Comparison of ENCODE assay signal across 21 cellular contexts in the genomic region with DNA sequence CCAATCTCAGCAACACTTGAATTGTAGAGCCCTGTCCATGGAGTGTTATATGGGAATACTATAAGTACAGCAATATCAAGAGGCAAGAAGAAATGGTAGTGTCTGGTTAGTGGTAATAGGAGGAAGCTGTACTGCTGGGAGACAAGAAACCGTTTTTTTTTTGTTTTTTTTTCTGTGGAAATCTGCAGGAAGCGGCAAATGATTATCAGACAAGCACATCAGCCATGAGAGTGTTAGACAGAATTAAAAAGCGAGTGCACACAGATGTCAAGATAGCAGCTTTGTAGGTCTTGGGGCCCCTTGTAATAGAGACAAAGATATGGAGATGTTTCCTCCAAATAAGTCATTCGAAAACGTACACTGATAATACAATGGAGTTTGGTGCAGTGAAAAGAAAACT. TPM values are rescaled to one million over a fixed set of nuclear protein-coding genes. Genes with fewer than 3 reads are reported as not detected.
A peak's percentile ranks its signal among the peaks of the same experiment; 100 is the strongest.
DNase-seq lines count a peak whose midpoint lies in the region; ATAC-seq and TF ChIP-seq lines count a peak whose summit lies in the region.
"Had no signal": no experiment of that assay in that cellular context is flagged by ENCODE, and none has a peak within 500 bp of the region (broad histone marks: within the 10 kb centered on the region; RNA-seq: fewer than 3 reads in every experiment).

No MANE protein-coding gene starts in this region.

- no peak for TF ChIP-seq CTCF in smooth muscle cell (IDR thresholded peaks at IDR 0.05; ENCODE audit: borderline replicate concordance, insufficient read depth, poor library complexity, severe bottlenecking)

- 0 out of 2 replicates have a peak, but pooled peaks cover 6% of the 10 kb centered on the region for H3K27me3 ChIP-seq in SJSA1 (replicated peaks)
- H3K27me3 ChIP-seq in smooth muscle cell (ENCODE audit: low read depth) = no peaks in the 10 kb centered on the region
- H3K27me3 ChIP-seq: ascending aorta, colonic mucosa, left lung, thyroid gland had no signal

- no peaks in the 10 kb centered on the region for H3K79me2 ChIP-seq in smooth muscle cell (ENCODE audit: low read depth)

- H3K27me3 Mint-ChIP-seq in activated naive CD4-positive, alpha-beta T cell treated with anti-CD3 and anti-CD28 coated beads, Interleukin-2, amount 10 ng/mL, durations not matched to agents 7 days and 5 days = no peaks in the 10 kb centered on the region
- H3K27me3 Mint-ChIP-seq in activated naive CD8-positive, alpha-beta T cell treated with anti-CD3 and anti-CD28 coated beads, Interleukin-2, amount 10 ng/mL, durations not matched to agents 7 days and 5 days = no peaks in the 10 kb centered on the region
- H3K27me3 Mint-ChIP-seq: activated B cell treated with CpG ODN at 0.5 μM for 24 hours had no signal

- H3K9ac ChIP-seq in smooth muscle cell (ENCODE audit: low read depth) = peak overlapping the region; percentile 58

- H3K27ac ChIP-seq in SJSA1 (peak overlapping the region; percentile 74), smooth muscle cell (ENCODE audit: low read depth) (peak overlapping the region; percentile 77)
- H3K27ac ChIP-seq: ascending aorta, colonic mucosa, gastroesophageal sphincter, left lung, thyroid gland had no signal

- H3K9me3 ChIP-seq in SJSA1 (replicated peaks) (no peaks in the 10 kb centered on the region), smooth muscle cell (replicated peaks; ENCODE audit: low read depth) (no peaks in the 10 kb centered on the region)
- H3K9me3 ChIP-seq: ascending aorta, colonic mucosa, gastroesophageal sphincter, left lung, thyroid gland had no signal

- peaks cover 98% of the 10 kb centered on the region for H3K4me1 Mint-ChIP-seq in activated naive CD4-positive, alpha-beta T cell treated with anti-CD3 and anti-CD28 coated beads, Interleukin-2, amount 10 ng/mL, durations not matched to agents 7 days and 5 days
- H3K4me1 Mint-ChIP-seq in activated naive CD8-positive, alpha-beta T cell treated with anti-CD3 and anti-CD28 coated beads, Interleukin-2, amount 10 ng/mL, durations not matched to agents 7 days and 5 days = peaks cover 72% of the 10 kb centered on the region

- H3K4me3 Mint-ChIP-seq in activated naive CD4-positive, alpha-beta T cell treated with anti-CD3 and anti-CD28 coated beads, Interleukin-2, amount 10 ng/mL, durations not matched to agents 7 days and 5 days = peak overlapping the region; percentile 47
- H3K4me3 Mint-ChIP-seq in activated naive CD8-positive, alpha-beta T cell treated with anti-CD3 and anti-CD28 coated beads, Interleukin-2, amount 10 ng/mL, durations not matched to agents 7 days and 5 days = peak overlapping the region; percentile 71
- H3K4me3 Mint-ChIP-seq: activated B cell treated with CpG ODN at 0.5 μM for 24 hours had no signal

- no peaks in the 10 kb centered on the region for H3F3A ChIP-seq in smooth muscle cell (ENCODE audit: low read depth)

- CTCF ChIA-PET in activated naive CD4-positive, alpha-beta T cell treated with anti-CD3 and anti-CD28 coated beads, Interleukin-2, amount 10 ng/mL, durations not matched to agents 7 days and 5 days (lab: Charles Lee) = interaction anchor here (0.6 to 4.3 kb wide), 4 partner anchors 15 to 228 kb away, joined by 4 to 13 read pairs (median 4); a partner anchor contains a TSS

- H4K20me1 ChIP-seq in smooth muscle cell (ENCODE audit: low read depth) = no peaks in the 10 kb centered on the region

- peaks cover 90% of the 10 kb centered on the region for H3K36me3 Mint-ChIP-seq in activated naive CD4-positive, alpha-beta T cell treated with anti-CD3 and anti-CD28 coated beads, Interleukin-2, amount 10 ng/mL, durations not matched to agents 7 days and 5 days
- peaks cover 76% of the 10 kb centered on the region for H3K36me3 Mint-ChIP-seq in activated naive CD8-positive, alpha-beta T cell treated with anti-CD3 and anti-CD28 coated beads, Interleukin-2, amount 10 ng/mL, durations not matched to agents 7 days and 5 days

- POLR2A ChIA-PET in activated naive CD8-positive, alpha-beta T cell treated with anti-CD3 and anti-CD28 coated beads, Interleukin-2, amount 10 ng/mL, durations not matched to agents 7 days and 5 days (lab: Charles Lee) = interaction anchor here (1.3 kb wide), 1 partner anchor 43 kb away, joined by 3 read pairs; no protein-coding TSS in a partner anchor

- no peak overlapping the region for H3K4me2 ChIP-seq in smooth muscle cell

- no peak for DNase-seq in activated naive CD4-positive, alpha-beta T cell treated with anti-CD3 and anti-CD28 coated beads, Interleukin-2, amount 10 ng/mL, durations not matched to agents 7 days and 5 days
- DNase-seq in activated naive CD4-positive, alpha-beta T cell treated with Interleukin-2 at 50 U/mL for 16 hours = no peak
- no peak for DNase-seq in SJSA1 (ENCODE audit: low read depth in 1 of 2, low spot score in 2 of 2)
- no peak for DNase-seq in activated naive CD8-positive, alpha-beta T cell treated with anti-CD3 and anti-CD28 coated beads, Interleukin-2, amount 10 ng/mL, durations not matched to agents 7 days and 5 days
- DNase-seq in smooth muscle cell (lab: John Stamatoyannopoulos, UW; ENCODE audit: unreplicated experiment) = no peak
- DNase-seq in NCI-H2227 (lab: John Stamatoyannopoulos, UW; ENCODE audit: unreplicated experiment) = no peak
- no peak for DNase-seq in NCI-H1417 (lab: John Stamatoyannopoulos, UW)
- DNase-seq: activated B cell treated with CpG ODN at 0.5 μM for 24 hours; colonic mucosa; left lung; NCI-H2081 treated with DMSO at 0.1 percent for 48 hours; stimulated activated CD4-positive, alpha-beta T cell treated with anti-CD3 and anti-CD28 coated beads, Interleukin-4, amount 100 ng/mL, for 24 hours; stimulated activated CD8-positive, alpha-beta memory T cell treated with anti-CD3 and anti-CD28 coated beads, Interleukin-4, amount 100 ng/mL, for 48 hours; thyroid gland had no signal

- H3K4me3 ChIP-seq in SJSA1 (no peak overlapping the region), smooth muscle cell (no peak overlapping the region)
- H3K4me3 ChIP-seq: ascending aorta, colonic mucosa, gastroesophageal sphincter, left lung, thyroid gland had no signal

- H3K4me1 ChIP-seq in SJSA1 (replicated peaks) (peaks cover 24% of the 10 kb centered on the region), smooth muscle cell (ENCODE audit: low read depth) (no peaks in the 10 kb centered on the region)
- H3K4me1 ChIP-seq: ascending aorta, colonic mucosa, gastroesophageal sphincter, left lung had no signal

- H3K36me3 ChIP-seq in SJSA1 (no peaks in the 10 kb centered on the region), smooth muscle cell (ENCODE audit: low read depth) (no peaks in the 10 kb centered on the region)
- H3K36me3 ChIP-seq: ascending aorta, colonic mucosa, gastroesophageal sphincter, left lung, thyroid gland had no signal

- ATAC-seq in activated naive CD8-positive, alpha-beta T cell treated with anti-CD3 and anti-CD28 coated beads, Interleukin-2, amount 10 ng/mL, durations not matched to agents 7 days and 5 days (ENCODE audit: low read depth) = peak; percentile 16
- ATAC-seq in HG03442 (IDR thresholded peaks at IDR 0.05; ENCODE audit: unreplicated experiment) = no peak
- ATAC-seq: gastroesophageal sphincter, HCT116, HepG2, left lung had no signal

- 74% methylated on average over 5 of the region's 5 CpGs for WGBS in smooth muscle cell (ENCODE audit: low lambda C conversion rate)

- no peak overlapping the region for H2AFZ ChIP-seq in smooth muscle cell (ENCODE audit: low read depth)

- peak overlapping the region; percentile 84 for H3K27ac Mint-ChIP-seq in activated naive CD4-positive, alpha-beta T cell treated with anti-CD3 and anti-CD28 coated beads, Interleukin-2, amount 10 ng/mL, durations not matched to agents 7 days and 5 days
- peak overlapping the region; percentile 75 for H3K27ac Mint-ChIP-seq in activated naive CD8-positive, alpha-beta T cell treated with anti-CD3 and anti-CD28 coated beads, Interleukin-2, amount 10 ng/mL, durations not matched to agents 7 days and 5 days
- H3K27ac Mint-ChIP-seq: activated B cell treated with CpG ODN at 0.5 μM for 24 hours had no signal

- H3K9me3 Mint-ChIP-seq in activated naive CD4-positive, alpha-beta T cell treated with anti-CD3 and anti-CD28 coated beads, Interleukin-2, amount 10 ng/mL, durations not matched to agents 7 days and 5 days = no peaks in the 10 kb centered on the region
- H3K9me3 Mint-ChIP-seq in activated naive CD8-positive, alpha-beta T cell treated with anti-CD3 and anti-CD28 coated beads, Interleukin-2, amount 10 ng/mL, durations not matched to agents 7 days and 5 days = no peaks in the 10 kb centered on the region
- H3K9me3 Mint-ChIP-seq: activated B cell treated with CpG ODN at 0.5 μM for 24 hours had no signal

RNA-seq across cellular contexts. Expression of a gene that starts 6.7 kb away (rescaled TPM):
- total RNA-seq in SJSA1 (2014; rRNA removed; shearing (Covaris generic)) = 0.05 TPM in 1 of 2 replicates, not detected in the other
- 100 to 1,000 TPM; 105 to 112 TPM for total RNA-seq in activated naive CD8-positive, alpha-beta T cell treated with anti-CD3 and anti-CD28 coated beads, Interleukin-2, amount 10 ng/mL, durations not matched to agents 7 days and 5 days
- not detected in 2 replicates for total RNA-seq in smooth muscle cell
- polyA plus RNA-seq in smooth muscle cell = not detected in 2 replicates
- total RNA-seq: ascending aorta, HepG2, osteocyte had no signal
- polyA plus RNA-seq: HepG2 had no signal

RNA-seq across cellular contexts. Expression of a gene that starts 41.9 kb away (rescaled TPM):
- not detected in 2 replicates for total RNA-seq in SJSA1 (2014; rRNA removed; shearing (Covaris generic))
- not detected for total RNA-seq in activated naive CD8-positive, alpha-beta T cell treated with anti-CD3 and anti-CD28 coated beads, Interleukin-2, amount 10 ng/mL, durations not matched to agents 7 days and 5 days
- not detected in 2 replicates for total RNA-seq in smooth muscle cell
- not detected in 2 replicates for polyA plus RNA-seq in smooth muscle cell
- total RNA-seq: activated B cell treated with CpG ODN at 0.5 μM for 24 hours, ascending aorta, colonic mucosa, gastroesophageal sphincter, HepG2, left lung, osteocyte, RPMI7951, thyroid gland had no signal
- polyA plus RNA-seq: HepG2 had no signal

Comparison
In these comparisons a context has a peak if more than half of its experiments do, and no peak if none do; other contexts are left out.
1. RNA of a gene that starts 6.7 kb away (total RNA-seq): 105 to 112 TPM in activated naive CD8-positive, alpha-beta T cell treated with anti-CD3 and anti-CD28 coated beads, Interleukin-2, amount 10 ng/mL, durations not matched to agents 7 days and 5 days; 0.05 TPM in SJSA1 and not detected in smooth muscle cell; every median in the first group is over 100 times any median in the second.